1 cellular context compared by ENCODE assay signal in genomic region chr15:78229431-78230406, GRCh38.
TF ChIP-seq lines count a peak whose summit lies in the region.

No MANE protein-coding gene starts in this region.

TF ChIP-seq in A549, 52 proteins besides CTCF, POLR2A, EP300 and RAD21 (continued from another document):
- no peak for TF ChIP-seq BCL3 (IDR thresholded peaks at IDR 0.05)
- no peak for TF ChIP-seq RFX5 (IDR thresholded peaks at IDR 0.05)
